In genomic region chr10:58818889-58819288, GRCh38 we compare ENCODE assay signal across 14 cellular contexts.
DNase-seq lines count a peak whose midpoint lies in the region; ATAC-seq and TF ChIP-seq lines count a peak whose summit lies in the region.
"Had no signal": no experiment of that assay in that cellular context is flagged by ENCODE, and none has a peak within 500 bp of the region (broad histone marks: within the 10 kb centered on the region; RNA-seq: fewer than 3 reads in every experiment).

No MANE protein-coding gene starts in this region.

- intact Hi-C loops in left colon (cut with DNase I, micrococcal nuclease), result no loop called here

- no peak overlapping the region for H3K27ac ChIP-seq in effector memory CD4-positive, alpha-beta T cell (ENCODE audit: insufficient read depth, low read length, poor library complexity, severe bottlenecking)
- H3K27ac ChIP-seq: neural progenitor cell had no signal

- no peaks in the 10 kb centered on the region; the same call in 1 of the 2 replicates for H3K36me3 ChIP-seq in BE2C
- peaks cover 47% of the 10 kb centered on the region for H3K36me3 ChIP-seq in adipocyte (ENCODE audit: control insufficient read depth, insufficient read depth, low read length, severe bottlenecking)
- no peaks in the 10 kb centered on the region for H3K36me3 ChIP-seq in effector memory CD4-positive, alpha-beta T cell (ENCODE audit: control insufficient read depth, insufficient read depth, low read length)
- H3K36me3 ChIP-seq: neural progenitor cell had no signal

- peaks cover 55% of the 10 kb centered on the region for H3K4me1 Mint-ChIP-seq in HFFc6 (ENCODE audit: low read depth)
- H3K4me1 Mint-ChIP-seq: activated naive CD8-positive, alpha-beta T cell treated with anti-CD3 and anti-CD28 coated beads for 36 hours had no signal

- DNase-seq in BE2C (no peak), HFFc6 (peak; percentile 50), adipocyte (ENCODE audit: low read depth) (peak; percentile 86), left colon (no peak), NCI-H2171 (lab: John Stamatoyannopoulos, UW) (no peak), Ammon's horn (ENCODE audit: low spot score) (no peak)
- DNase-seq in effector memory CD4-positive, alpha-beta T cell, result no peak
- DNase-seq: activated naive CD8-positive, alpha-beta T cell treated with anti-CD3 and anti-CD28 coated beads for 36 hours; CD8-positive, alpha-beta T cell; NK-92 treated with Interleukin-12 subunit alpha and Interleukin-12 subunit beta, amount 100 ng/mL, for 24 hours; stimulated activated CD4-positive, alpha-beta T cell treated with anti-CD3 and anti-CD28 coated beads, Interleukin-4, amount 100 ng/mL, for 1 hour had no signal

- H3K4me1 ChIP-seq in BE2C, result peaks cover 55% of the 10 kb centered on the region
- H3K4me1 ChIP-seq in adipocyte (ENCODE audit: control insufficient read depth, insufficient read depth, low read length), result peaks cover 62% of the 10 kb centered on the region
- H3K4me1 ChIP-seq in effector memory CD4-positive, alpha-beta T cell (ENCODE audit: control insufficient read depth, insufficient read depth, low read length, poor library complexity, severe bottlenecking), result no peaks in the 10 kb centered on the region
- H3K4me1 ChIP-seq: neural progenitor cell had no signal

- peak; percentile 25 for TF ChIP-seq CTCF in BE2C (IDR thresholded peaks at IDR 0.05; ENCODE audit: low read depth, low read length)
- TF ChIP-seq CTCF in HFFc6 (IDR thresholded peaks at IDR 0.05), result peak; percentile 51

- H3K27me3 ChIP-seq in BE2C (no peaks in the 10 kb centered on the region), adipocyte (replicated peaks; ENCODE audit: control insufficient read depth, insufficient read depth, low read length) (no peaks in the 10 kb centered on the region)
- no peaks in the 10 kb centered on the region for H3K27me3 ChIP-seq in effector memory CD4-positive, alpha-beta T cell (replicated peaks; ENCODE audit: control insufficient read depth, insufficient read depth, low read length, poor library complexity, severe bottlenecking)
- H3K27me3 ChIP-seq: neural progenitor cell had no signal

- peak; percentile 35 for ATAC-seq in left colon
- ATAC-seq in GM18873 (IDR thresholded peaks at IDR 0.05; ENCODE audit: low FRiP score, unreplicated experiment), result no peak
- ATAC-seq: CD8-positive, alpha-beta T cell had no signal

- H3K27ac Mint-ChIP-seq in HFFc6, result peak overlapping the region; percentile 44
- H3K27ac Mint-ChIP-seq: activated naive CD8-positive, alpha-beta T cell treated with anti-CD3 and anti-CD28 coated beads for 36 hours; CD8-positive, alpha-beta T cell; neural progenitor cell; T-helper 1 cell treated with Interleukin-12 subunit alpha and Interleukin-12 subunit beta and Interleukin-4 antibody, amounts not matched to agents 30 μg/mL and 1 μg/mL, for 36 hours had no signal

- H3K4me3 Mint-ChIP-seq in HFFc6, result no peak overlapping the region; the same call in 1 of the 2 replicates
- H3K4me3 Mint-ChIP-seq: activated naive CD8-positive, alpha-beta T cell treated with anti-CD3 and anti-CD28 coated beads for 36 hours; CD8-positive, alpha-beta T cell; neural progenitor cell; T-helper 1 cell treated with Interleukin-12 subunit alpha and Interleukin-12 subunit beta and Interleukin-4 antibody, amounts not matched to agents 30 μg/mL and 1 μg/mL, for 36 hours had no signal

- H3K36me3 Mint-ChIP-seq in HFFc6 (ENCODE audit: low read depth), result peaks cover 49% of the 10 kb centered on the region
- H3K36me3 Mint-ChIP-seq: activated naive CD8-positive, alpha-beta T cell treated with anti-CD3 and anti-CD28 coated beads for 36 hours; CD8-positive, alpha-beta T cell; neural progenitor cell had no signal

- H3K9ac ChIP-seq in adipocyte (ENCODE audit: low read length), result peak overlapping the region; percentile 26
- H3K9ac ChIP-seq: neural progenitor cell had no signal

- H3K9me3 Mint-ChIP-seq in HFFc6, result no peaks in the 10 kb centered on the region
- H3K9me3 Mint-ChIP-seq: activated naive CD8-positive, alpha-beta T cell treated with anti-CD3 and anti-CD28 coated beads for 36 hours; CD8-positive, alpha-beta T cell; neural progenitor cell; T-helper 1 cell treated with Interleukin-12 subunit alpha and Interleukin-12 subunit beta and Interleukin-4 antibody, amounts not matched to agents 30 μg/mL and 1 μg/mL, for 36 hours had no signal

- H3K9me3 ChIP-seq in BE2C (no peaks in the 10 kb centered on the region), adipocyte (ENCODE audit: control insufficient read depth, low read length) (no peaks in the 10 kb centered on the region)
- no peaks in the 10 kb centered on the region for H3K9me3 ChIP-seq in effector memory CD4-positive, alpha-beta T cell (ENCODE audit: control insufficient read depth, low read length)

- no peaks in the 10 kb centered on the region; the same call in 1 of the 2 replicates for H3K27me3 Mint-ChIP-seq in HFFc6 (ENCODE audit: insufficient read depth)

- H3K4me3 ChIP-seq in BE2C (ENCODE audit: low read depth, low read length) (no peak overlapping the region), adipocyte (ENCODE audit: low read length) (no peak overlapping the region)
- H3K4me3 ChIP-seq in effector memory CD4-positive, alpha-beta T cell (ENCODE audit: insufficient read depth, low read depth, low read length, poor library complexity, severe bottlenecking), result no peak overlapping the region
- H3K4me3 ChIP-seq: neural progenitor cell had no signal

Comparison
In these comparisons a context has a peak if more than half of its experiments do, and no peak if none do; other contexts are left out.
1. DNase-seq: peak in HFFc6 (single experiment) and adipocyte (single experiment); none in BE2C (single experiment), left colon (0 of 2), NCI-H2171 (single experiment), effector memory CD4-positive, alpha-beta T cell (0 of 3) and Ammon's horn (single experiment).